1 cellular context compared by ENCODE assay signal in genomic region chr16:23132921-23133532, GRCh38.
TF ChIP-seq lines count a peak whose summit lies in the region.

No MANE protein-coding gene starts in this region.

TF ChIP-seq in HEK293, 187 proteins besides CTCF, POLR2A, EP300 and RAD21 (continued from another document):
- TF ChIP-seq PATZ1 (tag by site-specific recombination; IDR thresholded peaks at IDR 0.05) (0 out of 2 replicates have a peak, but pooled peaks have one; percentile 8), GFI1B (tag by site-specific recombination; IDR thresholded peaks at IDR 0.05) (no peak), ZBTB17 (tag by site-specific recombination; IDR thresholded peaks at IDR 0.05) (peak; percentile 93), SCRT1 (tag by site-specific recombination; IDR thresholded peaks at IDR 0.05; ENCODE audit: borderline replicate concordance) (peak; percentile 8; the same call in 1 of the 2 replicates), GLI2 (tag by site-specific recombination; IDR thresholded peaks at IDR 0.05; ENCODE audit: borderline replicate concordance, low read depth) (no peak), ZNF776 (tag by site-specific recombination; IDR thresholded peaks at IDR 0.05; ENCODE audit: borderline replicate concordance) (no peak), ZNF366 (tag by site-specific recombination; conservative IDR thresholded peaks at IDR 0.05) (no peak), GLIS1 (tag by site-specific recombination; IDR thresholded peaks at IDR 0.05) (0 out of 2 replicates have a peak, but pooled peaks have one; percentile 33), KLF10 (tag by site-specific recombination; IDR thresholded peaks at IDR 0.05) (no peak), SP3 (tag by site-specific recombination; IDR thresholded peaks at IDR 0.05) (no peak), TRIM28 (IDR thresholded peaks at IDR 0.05; ENCODE audit: borderline replicate concordance, low read length) (0 out of 2 replicates have a peak, but pooled peaks have one; percentile 38), ZSCAN4 (tag by site-specific recombination; IDR thresholded peaks at IDR 0.05) (no peak), PRDM6 (tag by site-specific recombination; IDR thresholded peaks at IDR 0.05) (peak; percentile 51; the same call in 1 of the 2 replicates), INSM2 (tag by site-specific recombination; IDR thresholded peaks at IDR 0.05) (no peak), TCF7L2 (IDR thresholded peaks at IDR 0.05; ENCODE audit: borderline replicate concordance, low read depth, low read length) (no peak), PRDM1 (tag by site-specific recombination; IDR thresholded peaks at IDR 0.05) (peak; percentile 86), ZSCAN18 (tag by site-specific recombination; IDR thresholded peaks at IDR 0.05) (no peak), ZNF600 (tag by site-specific recombination; IDR thresholded peaks at IDR 0.05) (peak; percentile 89), ZNF10 (tag by site-specific recombination; IDR thresholded peaks at IDR 0.05) (peak; percentile 90; the same call in 1 of the 2 replicates)
